8 cellular contexts compared by ENCODE assay signal in genomic region chr2:100321881-100322820, GRCh38. TPM values are rescaled to one million over a fixed set of nuclear protein-coding genes. Genes with fewer than 3 reads are reported as not detected.
A peak's percentile ranks its signal among the peaks of the same experiment; 100 is the strongest.
DNase-seq lines count a peak whose midpoint lies in the region; ATAC-seq, FAIRE-seq and TF ChIP-seq lines count a peak whose summit lies in the region.

Gene LONRF2, minus strand, starts transcription at chr2:100322501. Its CDS starts 408 bp downstream, at chr2:100322093.

- peak within 1 kb of the TSS; percentile 76 to 80 for H3K27ac ChIP-seq in lung (ENCODE audit: low read depth in 1 of 2, low read length in 1 of 2)
- H3K27ac ChIP-seq in testis: peak within 1 kb of the TSS; percentile 81 to 85

- H3K36me3 ChIP-seq in lung (ENCODE audit: control insufficient read depth in 2 of 2, insufficient read depth in 2 of 2, low read length in 2 of 2) (no peaks in the 10 kb centered on the region), testis (ENCODE audit: low read depth, missing control alignments) (no peaks in the 10 kb centered on the region)

- H3K4me1 ChIP-seq in lung (ENCODE audit: control insufficient read depth in 2 of 2, insufficient read depth in 2 of 2, low read length in 2 of 2) (peaks cover 0 to 15% of the 10 kb centered on the region in 2 donors), testis (no peaks in the 10 kb centered on the region)

- H3K4me1 Mint-ChIP-seq in activated CD4-positive, alpha-beta T cell treated with anti-CD3 and anti-CD28 coated beads, Interleukin-2, amount 10 ng/mL, durations not matched to agents 24 days and 14 days: no peaks in the 10 kb centered on the region
- no peaks in the 10 kb centered on the region for H3K4me1 Mint-ChIP-seq in dendritic cell treated with granulocyte-macrophage colony-stimulating factor and Interleukin-4, amounts not matched to agents 40 ng/mL and 50 ng/mL, for 4 days (ENCODE audit: low read depth)

- H3K4me3 ChIP-seq in lung (peak within 1 kb of the TSS; percentile 74), testis (peak within 1 kb of the TSS; percentile 63 to 65)

- intact Hi-C loops in activated CD4-positive, alpha-beta T cell treated with anti-CD3 and anti-CD28 coated beads, Interleukin-2, amount 10 ng/mL, durations not matched to agents 24 days and 14 days (cut with micrococcal nuclease): no loop called here
- intact Hi-C loops in dendritic cell treated with granulocyte-macrophage colony-stimulating factor and Interleukin-4, amounts not matched to agents 40 ng/mL and 50 ng/mL, for 4 days (cut with micrococcal nuclease): no loop called here
- intact Hi-C loops in testis (cut with DNase I; ENCODE audit: low total_unique reads): no loop called here

- no peak within 1 kb of the TSS for H3K27ac Mint-ChIP-seq in activated CD4-positive, alpha-beta T cell treated with anti-CD3 and anti-CD28 coated beads, Interleukin-2, amount 10 ng/mL, durations not matched to agents 24 days and 14 days
- H3K27ac Mint-ChIP-seq in dendritic cell treated with granulocyte-macrophage colony-stimulating factor and Interleukin-4, amounts not matched to agents 40 ng/mL and 50 ng/mL, for 4 days: no peak within 1 kb of the TSS

- TF ChIP-seq POLR2A in testis (IDR thresholded peaks at IDR 0.05): no peak

- whole genome bisulfite sequencing in lung, 2 donors: 1 to 2% methylated on average over 70 to 110 of the region's 110 CpGs
- WGBS in testis, 2 donors: 1 to 8% methylated on average over 5 to 62 of the region's 110 CpGs

- H3K27me3 ChIP-seq in lung (ENCODE audit: control insufficient read depth, insufficient read depth) (peaks cover 5% of the 10 kb centered on the region), testis (no peaks in the 10 kb centered on the region)

- TF ChIP-seq CTCF in lung (IDR thresholded peaks at IDR 0.05; ENCODE audit: control extremely low read depth, extremely low read depth) (no peak), testis (IDR thresholded peaks at IDR 0.05) (no peak)

- DNase-seq in activated CD4-positive, alpha-beta T cell treated with anti-CD3 and anti-CD28 coated beads, Interleukin-2, amount 10 ng/mL, durations not matched to agents 24 days and 14 days: peak; percentile 62
- DNase-seq in activated CD4-positive, alpha-beta T cell treated with anti-CD3 and anti-CD28 coated beads, Interleukin-2, amount 50 U/mL, for 4 hours: no peak
- DNase-seq in NCI-H69 (lab: John Stamatoyannopoulos, UW) (peak; percentile 78), lung (ENCODE audit: low spot score) (peak; percentile 48), testis (peak; percentile 68), hepatic stellate cell (ENCODE audit: low spot score) (no peak), RCC 7860 (ENCODE audit: low spot score) (no peak)

- peaks cover 16% of the 10 kb centered on the region for H3K9me3 Mint-ChIP-seq in activated CD4-positive, alpha-beta T cell treated with anti-CD3 and anti-CD28 coated beads, Interleukin-2, amount 10 ng/mL, durations not matched to agents 24 days and 14 days
- peaks cover 15% of the 10 kb centered on the region for H3K9me3 Mint-ChIP-seq in dendritic cell treated with granulocyte-macrophage colony-stimulating factor and Interleukin-4, amounts not matched to agents 40 ng/mL and 50 ng/mL, for 4 days

- no peak for FAIRE-seq in RCC 7860 (lab: Jason Lieb, UNC)

- peaks cover 0 to 3% of the 10 kb centered on the region in 2 donors for H3K9me3 ChIP-seq in lung (ENCODE audit: control insufficient read depth in 2 of 2, insufficient read depth in 1 of 2, low read length in 1 of 2)
- H3K9me3 ChIP-seq in testis: no peaks in the 10 kb centered on the region

- H3K36me3 Mint-ChIP-seq in activated CD4-positive, alpha-beta T cell treated with anti-CD3 and anti-CD28 coated beads, Interleukin-2, amount 10 ng/mL, durations not matched to agents 24 days and 14 days (ENCODE audit: low read depth): peaks cover 4% of the 10 kb centered on the region
- H3K36me3 Mint-ChIP-seq in dendritic cell treated with granulocyte-macrophage colony-stimulating factor and Interleukin-4, amounts not matched to agents 40 ng/mL and 50 ng/mL, for 4 days (ENCODE audit: low read depth): peaks cover 5% of the 10 kb centered on the region

- peak within 1 kb of the TSS; percentile 71 for H3K4me3 Mint-ChIP-seq in activated CD4-positive, alpha-beta T cell treated with anti-CD3 and anti-CD28 coated beads, Interleukin-2, amount 10 ng/mL, durations not matched to agents 24 days and 14 days
- peak within 1 kb of the TSS; percentile 32 for H3K4me3 Mint-ChIP-seq in dendritic cell treated with granulocyte-macrophage colony-stimulating factor and Interleukin-4, amounts not matched to agents 40 ng/mL and 50 ng/mL, for 4 days

- peak; percentile 80 for ATAC-seq in lung (ENCODE audit: insufficient read depth, low FRiP score)

- H3K27me3 Mint-ChIP-seq in activated CD4-positive, alpha-beta T cell treated with anti-CD3 and anti-CD28 coated beads, Interleukin-2, amount 10 ng/mL, durations not matched to agents 24 days and 14 days: peaks cover 61% of the 10 kb centered on the region
- peaks cover 72% of the 10 kb centered on the region for H3K27me3 Mint-ChIP-seq in dendritic cell treated with granulocyte-macrophage colony-stimulating factor and Interleukin-4, amounts not matched to agents 40 ng/mL and 50 ng/mL, for 4 days

RNA-seq across cellular contexts. Expression of gene LONRF2, which starts in this region (rescaled TPM):
- 0.23 and 0.28 TPM in 2 replicates for total RNA-seq in activated CD4-positive, alpha-beta T cell treated with anti-CD3 and anti-CD28 coated beads, Interleukin-2, amount 10 ng/mL, durations not matched to agents 24 days and 14 days
- total RNA-seq in lung: 1 to 10 TPM; 4.4 to 5.2 TPM
- polyA plus RNA-seq in lung: under 1 TPM; 0.38 to 0.71 TPM
- 10 to 100 TPM; 16.1 to 17.7 TPM for total RNA-seq in testis
- polyA plus RNA-seq in testis (ENCODE audit: insufficient read depth, low read depth, low replicate concordance): 6.5 TPM

Comparison
In these comparisons a context has a peak if more than half of its experiments do, and no peak if none do; other contexts are left out.
1. Peak in DNase-seq in activated CD4-positive, alpha-beta T cell treated with anti-CD3 and anti-CD28 coated beads, Interleukin-2, amount 10 ng/mL, durations not matched to agents 24 days and 14 days; RNA of the gene not detected or under 1 TPM.
2. DNase-seq: peak in NCI-H69 (single experiment), lung (single experiment) and testis (single experiment); none in activated CD4-positive, alpha-beta T cell treated with anti-CD3 and anti-CD28 coated beads, Interleukin-2, amount 50 U/mL, for 4 hours (0 of 2), hepatic stellate cell (single experiment) and RCC 7860 (single experiment).